ENCODE assay signal across 1 cellular context in the genomic region with DNA sequence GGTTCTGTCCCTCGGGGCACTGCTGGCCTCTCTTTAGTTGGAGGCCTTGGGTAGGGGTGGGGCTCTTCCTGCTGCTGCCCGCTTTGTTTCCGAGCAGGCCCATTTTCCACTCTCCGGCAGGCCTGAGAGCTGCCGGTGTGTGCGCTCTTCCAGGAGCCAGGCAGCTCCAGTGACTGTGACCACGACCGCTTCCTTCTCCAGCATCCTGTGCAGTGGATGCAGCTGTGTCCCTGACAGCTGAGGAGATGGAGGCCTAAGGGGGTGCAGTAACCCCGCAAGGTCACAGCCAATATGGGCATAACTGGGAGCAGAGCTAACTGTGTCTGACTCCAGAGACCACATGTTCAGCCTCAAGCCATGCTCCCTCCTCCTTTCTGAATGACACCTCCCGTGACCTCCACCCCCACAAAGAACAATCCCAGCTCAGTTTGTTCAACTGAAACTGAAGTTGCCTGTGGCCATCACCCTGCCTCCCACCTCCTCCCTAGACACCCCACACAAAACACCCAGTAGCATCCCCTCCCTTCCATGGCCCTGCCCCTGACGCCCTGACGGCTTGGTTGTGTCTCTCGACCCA.
TF ChIP-seq lines count a peak whose summit lies in the region.

No MANE protein-coding gene starts in this region.

TF ChIP-seq in K562, 482 proteins besides CTCF, POLR2A, EP300 and RAD21 (continued from another document):
- TF ChIP-seq, protein P1, sequence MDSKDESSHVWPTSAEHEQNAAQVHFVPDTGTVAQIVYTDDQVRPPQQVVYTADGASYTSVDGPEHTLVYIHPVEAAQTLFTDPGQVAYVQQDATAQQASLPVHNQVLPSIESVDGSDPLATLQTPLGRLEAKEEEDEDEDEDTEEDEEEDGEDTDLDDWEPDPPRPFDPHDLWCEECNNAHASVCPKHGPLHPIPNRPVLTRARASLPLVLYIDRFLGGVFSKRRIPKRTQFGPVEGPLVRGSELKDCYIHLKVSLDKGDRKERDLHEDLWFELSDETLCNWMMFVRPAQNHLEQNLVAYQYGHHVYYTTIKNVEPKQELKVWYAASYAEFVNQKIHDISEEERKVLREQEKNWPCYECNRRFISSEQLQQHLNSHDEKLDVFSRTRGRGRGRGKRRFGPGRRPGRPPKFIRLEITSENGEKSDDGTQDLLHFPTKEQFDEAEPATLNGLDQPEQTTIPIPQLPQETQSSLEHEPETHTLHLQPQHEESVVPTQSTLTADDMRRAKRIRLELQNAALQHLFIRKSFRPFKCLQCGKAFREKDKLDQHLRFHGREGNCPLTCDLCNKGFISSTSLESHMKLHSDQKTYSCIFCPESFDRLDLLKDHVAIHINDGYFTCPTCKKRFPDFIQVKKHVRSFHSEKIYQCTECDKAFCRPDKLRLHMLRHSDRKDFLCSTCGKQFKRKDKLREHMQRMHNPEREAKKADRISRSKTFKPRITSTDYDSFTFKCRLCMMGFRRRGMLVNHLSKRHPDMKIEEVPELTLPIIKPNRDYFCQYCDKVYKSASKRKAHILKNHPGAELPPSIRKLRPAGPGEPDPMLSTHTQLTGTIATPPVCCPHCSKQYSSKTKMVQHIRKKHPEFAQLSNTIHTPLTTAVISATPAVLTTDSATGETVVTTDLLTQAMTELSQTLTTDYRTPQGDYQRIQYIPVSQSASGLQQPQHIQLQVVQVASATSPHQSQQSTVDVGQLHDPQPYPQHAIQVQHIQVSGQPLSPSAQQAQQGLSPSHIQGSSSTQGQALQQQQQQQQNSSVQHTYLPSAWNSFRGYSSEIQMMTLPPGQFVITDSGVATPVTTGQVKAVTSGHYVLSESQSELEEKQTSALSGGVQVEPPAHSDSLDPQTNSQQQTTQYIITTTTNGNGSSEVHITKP (IDR thresholded peaks at IDR 0.05; ENCODE audit: partially characterized antibody): no peak
- no peak for TF ChIP-seq CCNT2 (IDR thresholded peaks at IDR 0.05; ENCODE audit: borderline replicate concordance, extremely low read depth, insufficient read length, low read depth, low read length)
